Comparison of ENCODE assay signal across 18 cellular contexts in genomic region chr6:135946674-135947073, GRCh38.
A peak's percentile ranks its signal among the peaks of the same experiment; 100 is the strongest.
DNase-seq lines count a peak whose midpoint lies in the region; ATAC-seq and TF ChIP-seq lines count a peak whose summit lies in the region.
"Had no signal": no experiment of that assay in that cellular context is flagged by ENCODE, and none has a peak within 500 bp of the region (broad histone marks: within the 10 kb centered on the region; RNA-seq: fewer than 3 reads in every experiment).

No MANE protein-coding gene starts in this region.

- TF ChIP-seq RAD21 in neural cell (conservative IDR thresholded peaks at IDR 0.05), result no peak

- H3K4me1 Mint-ChIP-seq in activated T-cell treated with anti-CD3 and anti-CD28 coated beads, Interleukin-2, amount 50 U/mL, for 24 hours (ENCODE audit: low read depth), result no peaks in the 10 kb centered on the region
- H3K4me1 Mint-ChIP-seq: CD4-positive, CD25-positive, alpha-beta regulatory T cell had no signal

- TF ChIP-seq CTCF in VCaP (conservative IDR thresholded peaks at IDR 0.05) (no peak), fibroblast of villous mesenchyme (IDR thresholded peaks at IDR 0.05; ENCODE audit: insufficient read depth, low read depth, low read length) (no peak), neural cell (IDR thresholded peaks at IDR 0.05; ENCODE audit: poor library complexity, severe bottlenecking) (no peak), upper lobe of left lung (IDR thresholded peaks at IDR 0.05) (no peak), lower leg skin (IDR thresholded peaks at IDR 0.05) (no peak)

- H3F3A ChIP-seq in neural cell (ENCODE audit: insufficient read depth, low read length, poor library complexity, severe bottlenecking), result no peaks in the 10 kb centered on the region

- 65 to 78% methylated on average over 3 of the region's 3 CpGs for WGBS in upper lobe of left lung, 2 donors
- 56 to 60% methylated on average over 3 of the region's 3 CpGs for WGBS in lower leg skin, 2 donors

- no peak overlapping the region for H2AFZ ChIP-seq in neural cell (ENCODE audit: low read depth, low read length)

- H3K36me3 ChIP-seq in neural cell (ENCODE audit: insufficient read depth, low read length), result no peaks in the 10 kb centered on the region
- H3K36me3 ChIP-seq in upper lobe of left lung, result no peaks in the 10 kb centered on the region
- H3K36me3 ChIP-seq: BE2C, BLaER1 had no signal

- no peaks in the 10 kb centered on the region for H3K36me3 Mint-ChIP-seq in activated T-cell treated with anti-CD3 and anti-CD28 coated beads, Interleukin-2, amount 50 U/mL, for 24 hours (ENCODE audit: low read depth)
- H3K36me3 Mint-ChIP-seq: CD14-positive monocyte; CD4-positive, CD25-positive, alpha-beta regulatory T cell; CD8-positive, alpha-beta T cell had no signal

- no peaks in the 10 kb centered on the region for H3K27me3 Mint-ChIP-seq in activated T-cell treated with anti-CD3 and anti-CD28 coated beads, Interleukin-2, amount 50 U/mL, for 24 hours
- H3K27me3 Mint-ChIP-seq: CD4-positive, CD25-positive, alpha-beta regulatory T cell had no signal

- no peaks in the 10 kb centered on the region for H3K9me2 ChIP-seq in neural cell (ENCODE audit: insufficient read depth, low read length)

- H3K27ac ChIP-seq in VCaP, result peak overlapping the region; percentile 74
- H3K27ac ChIP-seq in neural cell (ENCODE audit: low read length), result peak overlapping the region; percentile 77
- H3K27ac ChIP-seq in upper lobe of left lung, result no peak overlapping the region
- H3K27ac ChIP-seq: BLaER1 had no signal

- H3K9me3 ChIP-seq in neural cell (ENCODE audit: low read length) (no peaks in the 10 kb centered on the region), upper lobe of left lung (no peaks in the 10 kb centered on the region)
- H3K9me3 ChIP-seq: BE2C, BLaER1, Caco-2 had no signal

- H4K20me1 ChIP-seq in neural cell (ENCODE audit: insufficient read depth), result no peaks in the 10 kb centered on the region
- H4K20me1 ChIP-seq: BLaER1 had no signal

- H3K4me2 ChIP-seq in neural cell (ENCODE audit: low read length), result no peak overlapping the region
- H3K4me2 ChIP-seq: BLaER1 had no signal

- H3K4me3 ChIP-seq in fibroblast of villous mesenchyme (ENCODE audit: low read depth, low read length) (no peak overlapping the region), neural cell (ENCODE audit: low read length) (peak overlapping the region; percentile 56), upper lobe of left lung (no peak overlapping the region), lower leg skin (ENCODE audit: low read depth, poor library complexity, severe bottlenecking) (no peak overlapping the region)
- H3K4me3 ChIP-seq: BLaER1 had no signal

- no peaks in the 10 kb centered on the region for H3K4me1 ChIP-seq in upper lobe of left lung
- H3K4me1 ChIP-seq: BE2C, BLaER1, Caco-2 had no signal

- ATAC-seq in upper lobe of left lung (ENCODE audit: low FRiP score in 2 of 2), result no peak
- ATAC-seq: CD8-positive, alpha-beta T cell had no signal

- intact Hi-C loops in lower leg skin (cut with DNase I; ENCODE audit: low total_unique reads), result no loop called here

- peak; percentile 33 for DNase-seq in fibroblast of villous mesenchyme (ENCODE audit: low read depth)
- no peak for DNase-seq in upper lobe of left lung
- DNase-seq in lower leg skin (ENCODE audit: low spot score in 2 of 2), result no peak
- no peak for DNase-seq in activated T-cell treated with anti-CD3 and anti-CD28 coated beads, Interleukin-2, amount 50 U/mL, for 24 hours
- DNase-seq: 8988T; ACHN; BE2C; C1 segment of cervical spinal cord; Caco-2; Calu3; CD4-positive, CD25-positive, alpha-beta regulatory T cell; CD8-positive, alpha-beta T cell; DMS79 treated with DMSO at 0.1 percent for 48 hours; GF-D8 had no signal

- H3K27me3 ChIP-seq in neural cell (ENCODE audit: insufficient read depth, low read depth, low read length), result no peaks in the 10 kb centered on the region
- no peaks in the 10 kb centered on the region for H3K27me3 ChIP-seq in upper lobe of left lung
- H3K27me3 ChIP-seq: BE2C, BLaER1 had no signal

- no peaks in the 10 kb centered on the region for H3K79me2 ChIP-seq in neural cell (replicated peaks; ENCODE audit: insufficient read depth, low read length)

- no peak overlapping the region for H3K4me3 Mint-ChIP-seq in activated T-cell treated with anti-CD3 and anti-CD28 coated beads, Interleukin-2, amount 50 U/mL, for 24 hours
- H3K4me3 Mint-ChIP-seq: CD14-positive monocyte; CD4-positive, CD25-positive, alpha-beta regulatory T cell; CD8-positive, alpha-beta T cell had no signal

- no peak overlapping the region for H3K9ac ChIP-seq in neural cell (ENCODE audit: low read length)
- H3K9ac ChIP-seq: BLaER1 had no signal

- no peak for TF ChIP-seq EP300 in neural cell (conservative IDR thresholded peaks at IDR 0.05; ENCODE audit: poor library complexity, severe bottlenecking)
- no peak for TF ChIP-seq EP300 in upper lobe of left lung (IDR thresholded peaks at IDR 0.05)

- no peak for TF ChIP-seq POLR2A in upper lobe of left lung (IDR thresholded peaks at IDR 0.05)
- TF ChIP-seq POLR2A in lower leg skin (IDR thresholded peaks at IDR 0.05), result no peak

- no peaks in the 10 kb centered on the region for H3K9me3 Mint-ChIP-seq in activated T-cell treated with anti-CD3 and anti-CD28 coated beads, Interleukin-2, amount 50 U/mL, for 24 hours
- H3K9me3 Mint-ChIP-seq: CD14-positive monocyte; CD4-positive, CD25-positive, alpha-beta regulatory T cell; CD8-positive, alpha-beta T cell had no signal

- no peak overlapping the region for H3K27ac Mint-ChIP-seq in activated T-cell treated with anti-CD3 and anti-CD28 coated beads, Interleukin-2, amount 50 U/mL, for 24 hours
- H3K27ac Mint-ChIP-seq: CD14-positive monocyte; CD4-positive, CD25-positive, alpha-beta regulatory T cell; CD8-positive, alpha-beta T cell had no signal

TF ChIP-seq in neural cell, 6 proteins besides CTCF, POLR2A, EP300 and RAD21:
- TF ChIP-seq MXI1 (conservative IDR thresholded peaks at IDR 0.05; ENCODE audit: poor library complexity, severe bottlenecking) (no peak), SMC3 (conservative IDR thresholded peaks at IDR 0.05; ENCODE audit: poor library complexity) (no peak), TAF1 (IDR thresholded peaks at IDR 0.05; ENCODE audit: low read depth) (no peak)

Comparison
In these comparisons a context has a peak if more than half of its experiments do, and no peak if none do; other contexts are left out.
1. H3K27ac ChIP-seq: peak in VCaP (single experiment) and neural cell (single experiment); none in upper lobe of left lung (0 of 4).